7 cellular contexts compared by ENCODE assay signal in the genomic region with DNA sequence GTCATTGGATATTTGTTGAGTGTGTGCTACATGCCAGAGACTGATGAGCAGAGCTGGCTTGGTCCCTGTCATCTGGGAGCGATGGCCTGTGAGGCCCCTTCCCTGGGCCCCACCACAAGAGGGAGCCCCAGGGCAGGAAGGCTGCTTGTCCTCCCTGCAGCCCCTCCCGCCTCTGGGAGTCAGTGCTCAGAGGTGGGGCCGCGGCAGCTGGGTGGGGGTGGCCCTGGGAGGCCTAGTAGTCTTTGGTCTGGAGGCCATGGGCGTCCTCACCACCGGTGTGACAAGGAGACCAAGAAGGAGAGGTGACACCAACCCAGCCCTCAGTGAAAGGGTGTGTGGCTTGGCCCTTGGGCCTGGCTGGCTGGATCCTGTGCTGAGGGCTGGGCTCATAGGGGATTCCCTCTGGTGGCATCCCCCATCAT.
DNase-seq lines count a peak whose midpoint lies in the region; ATAC-seq and TF ChIP-seq lines count a peak whose summit lies in the region.

No MANE protein-coding gene starts in this region.

- intact Hi-C loops in lower lobe of right lung (cut with DNase I), result no loop called here

- no peaks in the 10 kb centered on the region for H3K9me3 Mint-ChIP-seq in activated CD8-positive, alpha-beta T cell treated with anti-CD3 and anti-CD28 coated beads, Interleukin-2, amount 10 ng/mL, durations not matched to agents 7 days and 5 days (ENCODE audit: insufficient read depth)

- no peaks in the 10 kb centered on the region for H3K9me3 ChIP-seq in lower lobe of right lung

- no peaks in the 10 kb centered on the region for H3K27me3 ChIP-seq in lower lobe of right lung (ENCODE audit: low read depth)

- DNase-seq in Daoy (ENCODE audit: low read depth) (peak; percentile 40), HFF-Myc (ENCODE audit: extremely low read depth, low read depth) (no peak), lower lobe of right lung (no peak), caudate nucleus (lab: John Stamatoyannopoulos, UW) (no peak), SW480 (ENCODE audit: low spot score) (no peak)
- peak; percentile 45 for DNase-seq in activated CD8-positive, alpha-beta T cell treated with anti-CD3 and anti-CD28 coated beads, Interleukin-2, amount 10 ng/mL, durations not matched to agents 7 days and 5 days
- no peak for DNase-seq in activated effector memory CD4-positive, alpha-beta T cell treated with anti-CD3 and anti-CD28 coated beads, Interleukin-2, amount 50 U/mL, for 16 hours

- CTCF ChIA-PET in activated CD8-positive, alpha-beta T cell treated with anti-CD3 and anti-CD28 coated beads, Interleukin-2, amount 10 ng/mL, durations not matched to agents 7 days and 5 days (lab: Charles Lee), result interaction anchor here (1.0 kb wide), 1 partner anchor 20 kb away, joined by 4 read pairs; no protein-coding TSS in a partner anchor

- no peaks in the 10 kb centered on the region for H3K27me3 Mint-ChIP-seq in activated CD8-positive, alpha-beta T cell treated with anti-CD3 and anti-CD28 coated beads, Interleukin-2, amount 10 ng/mL, durations not matched to agents 7 days and 5 days (ENCODE audit: low read depth)

- POLR2A ChIA-PET in activated CD8-positive, alpha-beta T cell treated with anti-CD3 and anti-CD28 coated beads, Interleukin-2, amount 10 ng/mL, durations not matched to agents 7 days and 5 days (lab: Charles Lee), result interaction anchor here (0.6 kb wide), 1 partner anchor 197 kb away, joined by 3 read pairs; no protein-coding TSS in a partner anchor

- H3K4me3 ChIP-seq in HFF-Myc (replicated peaks; ENCODE audit: low read depth, low read length) (no peak overlapping the region), lower lobe of right lung (no peak overlapping the region)

- H3K4me1 ChIP-seq in lower lobe of right lung, result no peaks in the 10 kb centered on the region

- H3K27ac ChIP-seq in lower lobe of right lung (no peak overlapping the region), caudate nucleus (ENCODE audit: low read depth, low read length) (no peak overlapping the region)

- no peaks in the 10 kb centered on the region for H3K36me3 Mint-ChIP-seq in activated CD8-positive, alpha-beta T cell treated with anti-CD3 and anti-CD28 coated beads, Interleukin-2, amount 10 ng/mL, durations not matched to agents 7 days and 5 days (ENCODE audit: low read depth)

- peak; percentile 43 for ATAC-seq in activated CD8-positive, alpha-beta T cell treated with anti-CD3 and anti-CD28 coated beads, Interleukin-2, amount 10 ng/mL, durations not matched to agents 7 days and 5 days
- ATAC-seq in lower lobe of right lung, result peak; percentile 60 to 72

- peak; percentile 70 for TF ChIP-seq CTCF in HFF-Myc (IDR thresholded peaks at IDR 0.05; ENCODE audit: low read depth, low read length, missing control alignments)
- peak; percentile 47 for TF ChIP-seq CTCF in lower lobe of right lung (IDR thresholded peaks at IDR 0.05)

- H3K4me3 Mint-ChIP-seq in activated CD8-positive, alpha-beta T cell treated with anti-CD3 and anti-CD28 coated beads, Interleukin-2, amount 10 ng/mL, durations not matched to agents 7 days and 5 days, result no peak overlapping the region

- no peaks in the 10 kb centered on the region for H3K36me3 ChIP-seq in lower lobe of right lung

- no peak overlapping the region for H3K27ac Mint-ChIP-seq in activated CD8-positive, alpha-beta T cell treated with anti-CD3 and anti-CD28 coated beads, Interleukin-2, amount 10 ng/mL, durations not matched to agents 7 days and 5 days

- no peaks in the 10 kb centered on the region for H3K4me1 Mint-ChIP-seq in activated CD8-positive, alpha-beta T cell treated with anti-CD3 and anti-CD28 coated beads, Interleukin-2, amount 10 ng/mL, durations not matched to agents 7 days and 5 days (ENCODE audit: low read depth)

Comparison
In these comparisons a context has a peak if more than half of its experiments do, and no peak if none do; other contexts are left out.
1. DNase-seq: peak in Daoy (single experiment) and activated CD8-positive, alpha-beta T cell treated with anti-CD3 and anti-CD28 coated beads, Interleukin-2, amount 10 ng/mL, durations not matched to agents 7 days and 5 days (single experiment); none in HFF-Myc (single experiment), lower lobe of right lung (single experiment), activated effector memory CD4-positive, alpha-beta T cell treated with anti-CD3 and anti-CD28 coated beads, Interleukin-2, amount 50 U/mL, for 16 hours (single experiment), caudate nucleus (0 of 61) and SW480 (single experiment).